Comparison of ENCODE assay signal across 1 cellular context in genomic region chr22:28896611-28897010, GRCh38.
TF ChIP-seq lines count a peak whose summit lies in the region.

No MANE protein-coding gene starts in this region.

TF ChIP-seq in GM12878, 131 proteins besides CTCF, POLR2A, EP300 and RAD21 (continued from another document):
- TF ChIP-seq ZBTB11 (CRISPR knock-in tag; IDR thresholded peaks at IDR 0.05) = no peak
- no peak for TF ChIP-seq BMI1 (IDR thresholded peaks at IDR 0.05; ENCODE audit: borderline replicate concordance)
- TF ChIP-seq TBL1XR1 (IDR thresholded peaks at IDR 0.05; ENCODE audit: low read depth, low read length) = no peak
- TF ChIP-seq LARP7 (IDR thresholded peaks at IDR 0.05) = no peak
- no peak for TF ChIP-seq SKIL (IDR thresholded peaks at IDR 0.05; ENCODE audit: low read depth, poor library complexity, severe bottlenecking)
- TF ChIP-seq ZNF384 (IDR thresholded peaks at IDR 0.05; ENCODE audit: borderline replicate concordance, low read depth, low read length) = no peak
- TF ChIP-seq ZBTB40 (IDR thresholded peaks at IDR 0.05; ENCODE audit: borderline replicate concordance) = no peak
- no peak for TF ChIP-seq CHD2 (IDR thresholded peaks at IDR 0.05; ENCODE audit: borderline replicate concordance, low read depth, low read length)
- TF ChIP-seq SREBF1 (IDR thresholded peaks at IDR 0.05; ENCODE audit: low read length) = no peak
- no peak for TF ChIP-seq ATF7 (IDR thresholded peaks at IDR 0.05; ENCODE audit: low read depth)
TF ChIP-seq in GM12878: peak in this region for 0.
